20 cellular contexts compared by ENCODE assay signal in the genomic region with DNA sequence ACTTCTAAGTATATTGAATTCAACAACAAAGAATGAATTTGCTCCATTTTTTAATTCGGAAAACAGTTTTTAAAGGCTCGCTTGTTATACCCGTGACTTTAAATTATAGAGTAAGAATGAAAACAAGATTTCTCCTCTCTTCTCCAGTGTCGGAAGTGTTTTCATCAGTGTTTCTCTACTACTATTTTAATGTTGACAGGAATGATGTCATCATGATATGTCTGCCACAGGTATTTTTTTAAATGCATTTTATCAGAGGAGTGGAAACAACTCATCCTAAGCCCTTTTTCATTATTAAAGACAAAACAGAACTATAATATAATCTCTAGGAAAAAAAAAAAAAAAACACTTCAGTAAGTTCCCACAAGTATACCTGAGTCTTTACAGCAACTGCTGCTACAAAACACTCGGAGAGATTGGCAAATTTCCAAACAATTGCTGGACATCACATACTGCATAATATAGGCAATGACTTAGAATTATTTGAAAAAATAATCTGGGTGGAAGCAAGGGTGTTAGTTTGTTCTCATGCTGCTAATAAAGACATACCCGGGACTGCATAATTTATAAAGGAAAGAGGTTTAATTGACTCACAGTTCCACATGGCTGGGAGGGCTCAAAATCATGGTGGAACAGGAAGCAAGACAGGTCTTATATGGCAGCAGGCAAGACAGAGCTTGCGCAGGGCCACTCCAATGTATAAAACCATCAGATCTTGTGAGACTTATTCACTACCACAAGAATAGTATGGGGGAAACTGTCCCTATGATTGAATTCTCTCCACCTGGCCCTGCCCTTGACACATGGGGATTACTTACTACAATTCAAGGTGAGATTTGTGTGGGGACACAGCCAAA.
"Had no signal": no experiment of that assay in that cellular context is flagged by ENCODE, and none has a peak within 500 bp of the region (broad histone marks: within the 10 kb centered on the region; RNA-seq: fewer than 3 reads in every experiment).

No MANE protein-coding gene starts in this region.

- ATAC-seq: activated CD8-positive, alpha-beta T cell treated with anti-CD3 and anti-CD28 coated beads, Interleukin-2, amount 10 ng/mL, durations not matched to agents 7 days and 5 days; activated T-cell treated with anti-CD3 and anti-CD28 coated beads, Interleukin-2, amount 50 U/mL, for 4 hours; T-helper 17 cell; WTC11 had no signal

- DNase-seq: activated CD4-positive, alpha-beta T cell treated with anti-CD3 and anti-CD28 coated beads for 48 hours; activated CD4-positive, alpha-beta T cell treated with anti-CD3 and anti-CD28 coated beads, Interleukin-2, amount 50 U/mL, for 4 hours; activated CD4-positive, CD25-positive, alpha-beta regulatory T cell treated with anti-CD3 and anti-CD28 coated beads, Interleukin-2, amount 50 U/mL, for 72 hours; activated CD8-positive, alpha-beta T cell treated with anti-CD3 and anti-CD28 coated beads, Interleukin-2, amount 10 ng/mL, durations not matched to agents 7 days and 5 days; activated effector memory CD4-positive, alpha-beta T cell treated with anti-CD3 and anti-CD28 coated beads, Interleukin-2, amount 50 U/mL, for 16 hours; activated naive CD4-positive, alpha-beta T cell treated with Interleukin-2 at 50 U/mL for 16 hours; activated T-cell treated with anti-CD3 and anti-CD28 coated beads, Interleukin-2, amount 50 U/mL, for 4 hours; amygdala; cerebellar nuclear complex; Karpas-422; MM.1S; NCI-H1694; NCI-H2029; NCI-H2227 treated with DMSO at 0.1 percent for 48 hours; NCI-H446 treated with DMSO at 0.1 percent for 48 hours; NCI-H524 treated with DMSO at 0.1 percent for 48 hours; SIG-M5; T-helper 17 cell; T-helper 9 cell had no signal
